In genomic region chr2:23204650-23205049, GRCh38 we compare ENCODE assay signal across 23 cellular contexts.
"Had no signal": no experiment of that assay in that cellular context is flagged by ENCODE, and none has a peak within 500 bp of the region (broad histone marks: within the 10 kb centered on the region; RNA-seq: fewer than 3 reads in every experiment).

No MANE protein-coding gene starts in this region.

- H3K27me3 ChIP-seq: left lung, ovary, sigmoid colon, stomach, suprapubic skin, tibial nerve, uterus had no signal

- DNase-seq: hippocampal formation; kidney glomerular epithelial cell; left cardiac atrium; left lung; mesendoderm; midbrain; mucosa of descending colon; naive thymus-derived CD4-positive, alpha-beta T cell; ovary; right cardiac atrium; sigmoid colon; stimulated activated CD4-positive, alpha-beta T cell treated with anti-CD3 and anti-CD28 coated beads, Interleukin-2, amount 100 ng/mL, for 24 hours; stimulated activated CD4-positive, alpha-beta T cell treated with anti-CD3 and anti-CD28 coated beads, Interleukin-4, amount 100 ng/mL, for 1 hour; stimulated activated naive B cell treated with anti-CD40 and anti-IgM and Interleukin-4, amounts not matched to agents 10 μg/mL and 1 μg/mL and 100 μg/mL, for 72 hours; stimulated activated naive CD8-positive, alpha-beta T cell treated with anti-CD3 and anti-CD28 coated beads, Interleukin-15, Interleukin-2, amounts not matched to agents 100 U/mL and 50 U/mL, for 24 hours; stomach; uterus had no signal

- H3K4me3 ChIP-seq: left lung, lung, mucosa of descending colon, ovary, sigmoid colon, smooth muscle cell, stomach, suprapubic skin, thoracic aorta, tibial nerve, uterus had no signal

- H3K9me3 ChIP-seq: mucosa of descending colon, ovary, suprapubic skin, thoracic aorta, uterus had no signal

- H3K36me3 ChIP-seq: left lung, ovary, sigmoid colon, stomach, suprapubic skin, thoracic aorta, tibial nerve, uterus had no signal

- H3K4me1 ChIP-seq: left lung, suprapubic skin, uterus had no signal

- ATAC-seq: left cardiac atrium; left lung; mucosa of descending colon; naive thymus-derived CD4-positive, alpha-beta T cell; natural killer cell treated with Interleukin-12 subunit alpha and Interleukin-12 subunit beta and Interleukin-15 and Interleukin-18, amount 100 ng/mL, for 72 hours; right cardiac atrium; stimulated activated naive B cell treated with anti-CD40 and anti-IgM and Interleukin-4, amounts not matched to agents 10 μg/mL and 1 μg/mL and 100 μg/mL, for 72 hours; stimulated activated naive CD8-positive, alpha-beta T cell treated with anti-CD3 and anti-CD28 coated beads, Interleukin-15, Interleukin-2, amounts not matched to agents 100 U/mL and 50 U/mL, for 24 hours had no signal

- H3K4me2 ChIP-seq: smooth muscle cell had no signal

- H3K27ac ChIP-seq: left lung, ovary, sigmoid colon, stomach, suprapubic skin, thoracic aorta, tibial nerve, uterus had no signal
